Comparison of ENCODE assay signal across 17 cellular contexts in the genomic region with DNA sequence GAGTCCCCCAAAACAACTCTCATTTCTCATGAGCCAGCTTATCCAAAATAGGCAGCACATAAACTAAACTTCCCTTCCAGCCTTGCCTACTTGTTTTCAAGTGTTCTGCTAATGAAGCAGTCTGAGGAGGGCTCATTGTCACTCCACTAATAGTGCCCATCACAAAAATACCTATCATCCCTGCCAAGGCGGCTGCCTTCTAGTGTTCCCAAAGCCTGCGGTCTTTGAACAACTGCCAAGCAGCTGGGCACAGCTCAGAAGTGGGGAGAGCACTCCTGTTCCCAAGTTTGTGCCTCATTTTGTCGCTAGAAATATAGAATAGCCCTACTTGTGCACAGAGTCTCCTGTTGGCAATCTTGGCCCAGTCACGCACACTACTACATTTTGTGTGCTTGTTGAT. TPM values are rescaled to one million over a fixed set of nuclear protein-coding genes. Genes with fewer than 3 reads are reported as not detected.
DNase-seq lines count a peak whose midpoint lies in the region; ATAC-seq and TF ChIP-seq lines count a peak whose summit lies in the region.
"Had no signal": no experiment of that assay in that cellular context is flagged by ENCODE, and none has a peak within 500 bp of the region (broad histone marks: within the 10 kb centered on the region; RNA-seq: fewer than 3 reads in every experiment).

No MANE protein-coding gene starts in this region.

- DNase-seq in Right ventricle myocardium superior (no peak), right atrium auricular region (ENCODE audit: low spot score) (no peak), head of caudate nucleus (peak in 22 of 42 donors; percentile 10 to 61 (median 40)), myocyte (ENCODE audit: low read depth) (peak; percentile 78), transverse colon (no peak)
- no peak for DNase-seq in activated CD8-positive, alpha-beta memory T cell treated with anti-CD3 and anti-CD28 coated beads, Interleukin-2, amount 50 U/mL, for 48 hours
- DNase-seq in activated CD4-positive, CD25-positive, alpha-beta regulatory T cell (lab: John Stamatoyannopoulos, UW) = no peak
- DNase-seq: COR-L47, DMS53, H7, MG63, NCI-H1436, NCI-H2107, NCI-H446, NCI-H748 treated with DMSO at 0.1 percent for 48 hours had no signal

- H3K4me1 ChIP-seq in right atrium auricular region (peaks cover 0 to 19% of the 10 kb centered on the region in 2 donors), transverse colon (peaks cover 0 to 3% (median 0%) of the 10 kb centered on the region in 4 donors)

- peaks cover 9% of the 10 kb centered on the region for H3K36me3 ChIP-seq in right atrium auricular region
- no peaks in the 10 kb centered on the region for H3K36me3 ChIP-seq in transverse colon
- H3K36me3 ChIP-seq: MG63 had no signal

- in situ Hi-C loops in transverse colon (cut with MboI; ENCODE audit: low pct_ligation_motif_present in 1 of 4, low pct_unique_long_range_greater_than_20kb in 1 of 4, low sequenced_read_pairs in 3 of 4) = no loop called here

- H3K27ac ChIP-seq in right atrium auricular region (peak overlapping the region in 1 of 2 donors; percentile 44), transverse colon (no peak overlapping the region)

- H3K4me3 ChIP-seq in right atrium auricular region (no peak overlapping the region), transverse colon (no peak overlapping the region)
- H3K4me3 ChIP-seq: GM12878, MG63 had no signal

- WGBS in transverse colon (ENCODE audit: low coverage in 1 of 2), 2 donors = 78 to 81% methylated on average over 4 of the region's 4 CpGs

- ATAC-seq in Right ventricle myocardium superior (ENCODE audit: poor library complexity) (peak; percentile 86), GM18511 (IDR thresholded peaks at IDR 0.05; ENCODE audit: unreplicated experiment) (no peak)

- intact Hi-C loops in Right ventricle myocardium superior (cut with DNase I) (no loop called here), head of caudate nucleus (cut with DNase I) (no loop called here), transverse colon (cut with DNase I; ENCODE audit: low total_unique reads) (no loop called here)

- no peaks in the 10 kb centered on the region for H3K9me3 ChIP-seq in right atrium auricular region
- H3K9me3 ChIP-seq in transverse colon = no peaks in the 10 kb centered on the region
- H3K9me3 ChIP-seq: MG63 had no signal

- TF ChIP-seq EP300 in transverse colon (IDR thresholded peaks at IDR 0.05; ENCODE audit: low read depth) = no peak

- TF ChIP-seq CTCF in right atrium auricular region (IDR thresholded peaks at IDR 0.05) (no peak), transverse colon (IDR thresholded peaks at IDR 0.05) (no peak)

- TF ChIP-seq POLR2A in transverse colon (IDR thresholded peaks at IDR 0.05) = no peak

- no peaks in the 10 kb centered on the region for H3K27me3 ChIP-seq in right atrium auricular region
- no peaks in the 10 kb centered on the region for H3K27me3 ChIP-seq in transverse colon
- H3K27me3 ChIP-seq: MG63 had no signal

RNA-seq across cellular contexts. Expression of gene DTNA, which starts 50.3 kb away (rescaled TPM):
- total RNA-seq in Right ventricle myocardium superior (153 TPM), right atrium auricular region (100 to 1,000 TPM; 114 to 197 TPM), myocyte (50.3 and 74.3 TPM in 2 replicates), transverse colon (10 to 100 TPM in 3 of 4 donors, 1 to 10 TPM in 1; 8.9 to 74.4 (median 15.1) TPM)
- polyA plus RNA-seq in myocyte (2012) = 20.3 TPM

Comparison
In these comparisons a context has a peak if more than half of its experiments do, and no peak if none do; other contexts are left out.
1. DNase-seq: peak in head of caudate nucleus (22 of 42) and myocyte (single experiment); none in Right ventricle myocardium superior (single experiment), right atrium auricular region (single experiment), activated CD8-positive, alpha-beta memory T cell treated with anti-CD3 and anti-CD28 coated beads, Interleukin-2, amount 50 U/mL, for 48 hours (single experiment), activated CD4-positive, CD25-positive, alpha-beta regulatory T cell (0 of 4) and transverse colon (single experiment).